In the genomic region with DNA sequence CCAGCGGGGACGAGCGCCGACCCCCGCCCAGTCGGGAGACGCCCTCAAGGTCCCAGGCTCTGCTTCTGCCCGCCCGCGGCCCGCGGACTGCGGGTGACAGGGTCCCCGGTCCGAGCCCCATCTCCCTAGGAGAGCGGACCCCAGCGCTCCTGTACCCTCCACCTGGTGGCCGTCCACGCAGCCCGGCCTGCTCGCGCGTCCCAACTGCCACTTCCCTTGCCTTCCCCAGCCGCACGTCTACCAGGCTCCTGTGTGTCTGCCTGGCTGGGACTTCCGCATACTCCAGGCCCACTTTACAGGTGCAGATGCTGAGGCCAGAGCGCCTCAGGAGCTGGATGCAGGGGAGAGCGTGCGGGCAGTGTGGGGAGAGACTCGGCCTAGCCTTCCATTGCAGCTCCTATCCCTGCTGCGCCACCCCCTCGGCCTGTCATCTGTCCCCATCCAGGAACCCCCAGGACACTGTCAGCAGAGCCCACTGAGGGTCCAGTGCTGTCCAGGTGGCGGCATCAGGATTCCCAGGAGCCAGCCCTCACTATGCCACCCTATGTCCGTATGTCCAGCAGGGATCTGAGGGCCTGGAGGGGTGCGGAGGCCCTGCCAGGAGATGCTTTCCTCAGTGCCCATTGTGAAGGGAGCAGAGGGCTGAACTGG, we compare ENCODE assay signal across 1 cellular context.
TF ChIP-seq lines count a peak whose summit lies in the region.

No MANE protein-coding gene starts in this region.

TF ChIP-seq in IMR-90, 13 proteins besides CTCF, POLR2A, EP300 and RAD21 (continued from another document):
- TF ChIP-seq NFE2L2 (IDR thresholded peaks at IDR 0.05; ENCODE audit: low read depth, low read length): no peak
- TF ChIP-seq, protein P1, sequence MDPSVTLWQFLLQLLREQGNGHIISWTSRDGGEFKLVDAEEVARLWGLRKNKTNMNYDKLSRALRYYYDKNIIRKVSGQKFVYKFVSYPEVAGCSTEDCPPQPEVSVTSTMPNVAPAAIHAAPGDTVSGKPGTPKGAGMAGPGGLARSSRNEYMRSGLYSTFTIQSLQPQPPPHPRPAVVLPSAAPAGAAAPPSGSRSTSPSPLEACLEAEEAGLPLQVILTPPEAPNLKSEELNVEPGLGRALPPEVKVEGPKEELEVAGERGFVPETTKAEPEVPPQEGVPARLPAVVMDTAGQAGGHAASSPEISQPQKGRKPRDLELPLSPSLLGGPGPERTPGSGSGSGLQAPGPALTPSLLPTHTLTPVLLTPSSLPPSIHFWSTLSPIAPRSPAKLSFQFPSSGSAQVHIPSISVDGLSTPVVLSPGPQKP (IDR thresholded peaks at IDR 0.05; ENCODE audit: borderline replicate concordance, low read depth, low read length): no peak
- no peak for TF ChIP-seq MXI1 (IDR thresholded peaks at IDR 0.05; ENCODE audit: borderline replicate concordance, low read depth, low read length)
- TF ChIP-seq CHD1 (IDR thresholded peaks at IDR 0.05; ENCODE audit: low read depth, low read length): no peak
- no peak for TF ChIP-seq FOS (IDR thresholded peaks at IDR 0.05; ENCODE audit: low read depth, low read length)
- TF ChIP-seq RFX5 (IDR thresholded peaks at IDR 0.05; ENCODE audit: low read depth, low read length): no peak
- TF ChIP-seq RCOR1 (IDR thresholded peaks at IDR 0.05; ENCODE audit: insufficient replicate concordance, low read length): no peak
- TF ChIP-seq MAZ (IDR thresholded peaks at IDR 0.05; ENCODE audit: borderline replicate concordance, low read depth, low read length): no peak
- TF ChIP-seq MAFK (IDR thresholded peaks at IDR 0.05; ENCODE audit: low read depth, low read length): no peak
